8 cellular contexts compared by ENCODE assay signal in the genomic region with DNA sequence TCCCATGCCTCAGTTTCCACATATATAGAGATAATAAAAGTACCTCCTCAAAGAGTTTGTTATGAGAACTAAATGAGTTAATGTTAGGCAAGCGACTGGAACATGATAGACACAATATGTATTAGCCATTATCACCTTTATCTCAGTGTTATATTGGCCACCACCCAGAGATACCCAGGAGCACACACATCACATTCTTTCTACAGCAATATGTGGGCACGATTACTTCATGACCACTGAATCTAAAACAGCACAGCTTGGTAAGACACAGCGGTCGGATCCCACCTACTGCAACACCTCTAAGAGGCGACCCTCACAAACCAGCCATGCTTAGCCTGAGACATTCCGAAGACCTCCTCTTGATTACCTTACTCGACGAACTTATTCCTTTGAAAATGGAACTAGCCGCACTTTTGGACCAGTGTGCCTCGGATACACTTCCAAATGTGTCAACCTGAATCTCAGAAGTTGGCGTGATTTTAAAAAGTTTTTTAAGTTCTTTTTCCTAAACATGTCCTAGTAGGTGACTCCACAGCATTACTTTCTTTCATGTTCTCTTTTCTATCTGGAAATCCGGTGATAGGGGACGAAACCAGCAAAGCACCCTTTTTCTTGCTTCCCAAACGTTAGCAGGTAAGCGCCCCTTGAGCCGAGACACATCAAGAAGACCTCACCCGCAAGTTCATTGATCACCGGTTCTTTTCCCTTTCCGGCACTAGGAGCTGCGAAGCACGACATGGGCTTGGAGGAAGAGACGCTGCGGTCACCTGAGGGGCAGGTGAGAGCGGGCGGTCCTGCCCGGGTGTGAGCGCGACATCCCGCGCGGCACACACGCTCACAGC. TPM values are rescaled to one million over a fixed set of nuclear protein-coding genes. Genes with fewer than 3 reads are reported as not detected.
DNase-seq lines count a peak whose midpoint lies in the region; ATAC-seq and TF ChIP-seq lines count a peak whose summit lies in the region.

No MANE protein-coding gene starts in this region.

- H3K9me3 ChIP-seq in iPS-18a (ENCODE audit: control insufficient read depth, low read depth, low read length) = no peaks in the 10 kb centered on the region

- no peaks in the 10 kb centered on the region for H3K9me3 Mint-ChIP-seq in activated T-cell treated with anti-CD3 and anti-CD28 coated beads, Interleukin-2, amount 50 U/mL, for 72 hours
- no peaks in the 10 kb centered on the region for H3K9me3 Mint-ChIP-seq in stimulated activated naive B cell treated with anti-CD40 and anti-IgM and Interleukin-4, amounts not matched to agents 10 μg/mL and 1 μg/mL and 100 μg/mL, for 72 hours

- peak; percentile 24 for DNase-seq in GM10266 (ENCODE audit: extremely low spot score)
- no peak for DNase-seq in activated T-cell treated with anti-CD3 and anti-CD28 coated beads, Interleukin-2, amount 50 U/mL, for 72 hours
- no peak for DNase-seq in stimulated activated naive B cell treated with anti-CD40 and anti-IgM and Interleukin-4, amounts not matched to agents 10 μg/mL and 1 μg/mL and 100 μg/mL, for 72 hours
- DNase-seq in NK-92 treated with Interleukin-12 subunit alpha and Interleukin-12 subunit beta, amount 100 ng/mL, for 24 hours (lab: John Stamatoyannopoulos, UW) = no peak
- DNase-seq in NOMO-1 treated with DMSO at 0.1 percent for 48 hours (lab: John Stamatoyannopoulos, UW; ENCODE audit: unreplicated experiment) = no peak

- peak; percentile 8 for ATAC-seq in HG03439 (IDR thresholded peaks at IDR 0.05; ENCODE audit: unreplicated experiment)
- ATAC-seq in activated T-cell treated with anti-CD3 and anti-CD28 coated beads, Interleukin-2, amount 50 U/mL, for 72 hours (replicated peaks in 1 of 2) = no peak
- no peak for ATAC-seq in stimulated activated naive B cell treated with anti-CD40 and anti-IgM and Interleukin-4, amounts not matched to agents 10 μg/mL and 1 μg/mL and 100 μg/mL, for 72 hours (replicated peaks)
- ATAC-seq in GM18498 (IDR thresholded peaks at IDR 0.05; ENCODE audit: unreplicated experiment) = no peak

- H3K4me3 ChIP-seq in iPS-18a (ENCODE audit: low read length) = peak overlapping the region; percentile 76

- H3K9ac ChIP-seq in iPS-18a (ENCODE audit: low read length) = peak overlapping the region; percentile 26

- no peak for TF ChIP-seq CTCF in GM10266 (IDR thresholded peaks at IDR 0.05; ENCODE audit: control insufficient read depth, insufficient read depth, low read depth, missing control alignments)

- H3K27ac Mint-ChIP-seq in activated T-cell treated with anti-CD3 and anti-CD28 coated beads, Interleukin-2, amount 50 U/mL, for 72 hours = peak overlapping the region; percentile 83
- peak overlapping the region; percentile 91 for H3K27ac Mint-ChIP-seq in stimulated activated naive B cell treated with anti-CD40 and anti-IgM and Interleukin-4, amounts not matched to agents 10 μg/mL and 1 μg/mL and 100 μg/mL, for 72 hours

- no peak overlapping the region for H3K27ac ChIP-seq in iPS-18a (ENCODE audit: low read length)

- peaks cover 0 to 3% of the 10 kb centered on the region in 2 donors for H3K36me3 Mint-ChIP-seq in activated T-cell treated with anti-CD3 and anti-CD28 coated beads, Interleukin-2, amount 50 U/mL, for 72 hours (ENCODE audit: insufficient read depth in 2 of 2)
- peaks cover 2 to 11% of the 10 kb centered on the region in 2 donors for H3K36me3 Mint-ChIP-seq in stimulated activated naive B cell treated with anti-CD40 and anti-IgM and Interleukin-4, amounts not matched to agents 10 μg/mL and 1 μg/mL and 100 μg/mL, for 72 hours

- peaks cover 8% of the 10 kb centered on the region for H3K27me3 ChIP-seq in iPS-18a (ENCODE audit: control insufficient read depth, insufficient read depth, low read length)

- peaks cover 25% of the 10 kb centered on the region for H3K4me1 ChIP-seq in iPS-18a (ENCODE audit: control insufficient read depth, low read depth, low read length)

- no peaks in the 10 kb centered on the region for H3K36me3 ChIP-seq in iPS-18a (ENCODE audit: control insufficient read depth, low read depth, low read length)

- peaks cover 71% of the 10 kb centered on the region for H3K4me1 Mint-ChIP-seq in activated T-cell treated with anti-CD3 and anti-CD28 coated beads, Interleukin-2, amount 50 U/mL, for 72 hours (ENCODE audit: low read depth)
- H3K4me1 Mint-ChIP-seq in stimulated activated naive B cell treated with anti-CD40 and anti-IgM and Interleukin-4, amounts not matched to agents 10 μg/mL and 1 μg/mL and 100 μg/mL, for 72 hours = peaks cover 29 to 65% of the 10 kb centered on the region in 2 donors

- no peaks in the 10 kb centered on the region for H3K27me3 Mint-ChIP-seq in activated T-cell treated with anti-CD3 and anti-CD28 coated beads, Interleukin-2, amount 50 U/mL, for 72 hours (ENCODE audit: low read depth)
- H3K27me3 Mint-ChIP-seq in stimulated activated naive B cell treated with anti-CD40 and anti-IgM and Interleukin-4, amounts not matched to agents 10 μg/mL and 1 μg/mL and 100 μg/mL, for 72 hours = no peaks in the 10 kb centered on the region

- H3K4me3 Mint-ChIP-seq in activated T-cell treated with anti-CD3 and anti-CD28 coated beads, Interleukin-2, amount 50 U/mL, for 72 hours = peak overlapping the region; percentile 91 to 96
- H3K4me3 Mint-ChIP-seq in stimulated activated naive B cell treated with anti-CD40 and anti-IgM and Interleukin-4, amounts not matched to agents 10 μg/mL and 1 μg/mL and 100 μg/mL, for 72 hours = peak overlapping the region; percentile 92 to 94

RNA-seq across cellular contexts. Expression of gene GMDS, which starts 0.9 kb away (rescaled TPM):
- 10 to 100 TPM; 23.8 to 33.0 TPM for total RNA-seq in activated T-cell treated with anti-CD3 and anti-CD28 coated beads, Interleukin-2, amount 50 U/mL, for 72 hours
